Comparison of ENCODE assay signal across 19 cellular contexts in the genomic region with DNA sequence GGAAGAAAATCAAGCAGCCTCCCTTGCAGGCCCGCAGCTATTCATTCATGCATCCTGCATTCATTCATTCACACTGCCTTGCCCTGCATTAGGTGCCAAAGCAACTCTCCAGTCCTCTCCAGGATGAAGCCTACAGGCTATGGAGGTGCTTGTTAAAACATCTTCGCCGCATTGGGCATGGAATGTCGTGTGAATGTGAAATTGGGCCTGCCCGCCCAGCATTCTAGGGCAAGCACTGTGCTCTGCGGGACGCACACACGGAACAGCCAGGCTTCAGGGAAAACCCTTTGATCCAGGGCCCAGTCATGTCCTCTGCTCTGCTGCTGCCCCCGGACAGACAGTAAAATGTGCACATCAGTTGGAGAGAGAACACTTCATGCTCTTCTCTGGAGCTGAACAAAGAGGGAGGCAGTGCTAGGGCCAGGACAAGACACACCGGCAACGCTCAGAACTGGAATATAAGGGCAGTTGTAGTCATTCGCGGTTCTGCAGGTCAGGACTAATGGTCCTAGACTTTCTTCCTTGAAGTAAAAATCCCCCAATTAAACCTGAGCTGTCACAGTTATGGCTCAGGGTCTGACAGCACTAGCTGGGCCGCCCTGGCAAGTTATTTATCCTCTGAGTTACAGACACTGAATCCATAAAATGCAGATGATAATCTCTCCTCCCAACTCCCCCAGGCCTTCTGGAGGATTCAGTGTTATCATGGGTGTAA.
DNase-seq lines count a peak whose midpoint lies in the region; ATAC-seq, FAIRE-seq and TF ChIP-seq lines count a peak whose summit lies in the region.
"Had no signal": no experiment of that assay in that cellular context is flagged by ENCODE, and none has a peak within 500 bp of the region (broad histone marks: within the 10 kb centered on the region; RNA-seq: fewer than 3 reads in every experiment).

No MANE protein-coding gene starts in this region.

- no peaks in the 10 kb centered on the region for H3K9me2 ChIP-seq in SK-N-SH

- no peak overlapping the region for H4K5ac ChIP-seq in H1 (ENCODE audit: insufficient read length, low read depth, low read length)

- H3K4me3 ChIP-seq in SK-N-SH (ENCODE audit: low read depth in 2 of 2, low read length in 1 of 2) (no peak overlapping the region), H1 (ENCODE audit: extremely low read depth in 1 of 4, insufficient read depth in 2 of 4, low read depth in 3 of 4, low read length in 4 of 4) (no peak overlapping the region)
- H3K4me3 ChIP-seq: GM23248, MG63 had no signal

- no peak overlapping the region for H2BK5ac ChIP-seq in H1 (ENCODE audit: low read depth, low read length)

- H3K4me3 Mint-ChIP-seq in nephron progenitor cell, result no peak overlapping the region
- H3K4me3 Mint-ChIP-seq: CD8-positive, alpha-beta memory T cell had no signal

- H3K4me2 ChIP-seq in SK-N-SH (no peak overlapping the region), H1 (ENCODE audit: insufficient read depth in 1 of 2, low read depth in 2 of 2, low read length in 2 of 2) (no peak overlapping the region)
- H3K4me2 ChIP-seq: KMS-11 had no signal

- H3K27ac Mint-ChIP-seq in nephron progenitor cell, result peak overlapping the region; percentile 90

- H4K20me1 ChIP-seq in SK-N-SH (ENCODE audit: insufficient read depth), result no peaks in the 10 kb centered on the region
- no peaks in the 10 kb centered on the region for H4K20me1 ChIP-seq in H1 (replicated peaks in 1 of 2; ENCODE audit: control insufficient read depth in 1 of 2, insufficient read depth in 2 of 2, low read length in 2 of 2)

- H2BK20ac ChIP-seq in H1 (ENCODE audit: low read length), result no peak overlapping the region

- H2AK5ac ChIP-seq in H1 (ENCODE audit: low read depth, low read length), result peak overlapping the region; percentile 77; the same call in 1 of the 2 replicates

- H3K9ac ChIP-seq in SK-N-SH (no peak overlapping the region), H1 (replicated peaks in 1 of 4; ENCODE audit: extremely low read depth in 1 of 4, low read depth in 3 of 4, low read length in 3 of 4) (peak overlapping the region in 1 of 4 experiments; percentile 1; a peak in 1 of 7 replicates)
- H3K9ac ChIP-seq: GM23248, KMS-11 had no signal

- no peaks in the 10 kb centered on the region for H3K36me3 Mint-ChIP-seq in nephron progenitor cell (ENCODE audit: low read depth)
- H3K36me3 Mint-ChIP-seq: CD8-positive, alpha-beta memory T cell had no signal

- POLR2A ChIA-PET in SK-N-SH (lab: Yijun Ruan, JAX), result no interaction called here
- POLR2A ChIA-PET in H1 (lab: Charles Lee; ENCODE audit: partially characterized antibody), result no interaction called here

- TF ChIP-seq RAD21 in SK-N-SH (IDR thresholded peaks at IDR 0.05; ENCODE audit: low read length), result no peak
- TF ChIP-seq RAD21 in H1 (IDR thresholded peaks at IDR 0.05 in 1 of 2, conservative IDR thresholded peaks at IDR 0.05 in 1 of 2; ENCODE audit: low read depth in 2 of 2, low read length in 2 of 2), result no peak

- H3K9me3 ChIP-seq in SK-N-SH (no peaks in the 10 kb centered on the region), H1 (ENCODE audit: insufficient read depth in 2 of 2, low read depth in 1 of 2, low read length in 1 of 2) (no peaks in the 10 kb centered on the region)
- H3K9me3 ChIP-seq: MG63 had no signal

- H3K36me3 ChIP-seq in SK-N-SH (replicated peaks in 1 of 2; ENCODE audit: control insufficient read depth in 1 of 2, insufficient read depth in 2 of 2, low read length in 1 of 2) (no peaks in the 10 kb centered on the region), H1 (ENCODE audit: control insufficient read depth in 2 of 4, insufficient read depth in 4 of 4, low read length in 3 of 4) (no peaks in the 10 kb centered on the region)

- TF ChIP-seq POLR2A in H1 (IDR thresholded peaks at IDR 0.05; ENCODE audit: control extremely low read depth in 1 of 2, low read depth in 2 of 2, low read length in 2 of 2), result no peak

- H3K4ac ChIP-seq in H1 (replicated peaks; ENCODE audit: insufficient read length, low read depth, low read length), result no peak overlapping the region

- no peaks in the 10 kb centered on the region for H3K9me3 Mint-ChIP-seq in nephron progenitor cell
- H3K9me3 Mint-ChIP-seq: CD8-positive, alpha-beta memory T cell had no signal

- peaks cover 0 to 65% of the 10 kb centered on the region in 2 experiments; a peak in 1 of 4 replicates for H3K4me1 ChIP-seq in SK-N-SH (ENCODE audit: control insufficient read depth in 1 of 2, insufficient read depth in 2 of 2, low read depth in 1 of 2, low read length in 1 of 2)
- H3K4me1 ChIP-seq in H1 (replicated peaks in 1 of 4; ENCODE audit: control insufficient read depth in 3 of 4, insufficient read depth in 4 of 4, low read length in 3 of 4), result peaks cover 14 to 35% (median 20%) of the 10 kb centered on the region in 4 experiments

- H3K14ac ChIP-seq in H1 (ENCODE audit: insufficient read length), result no peak overlapping the region

- H3K79me2 ChIP-seq in SK-N-SH (ENCODE audit: insufficient read depth) (no peaks in the 10 kb centered on the region), H1 (ENCODE audit: control insufficient read depth in 1 of 2, insufficient read depth in 2 of 2, low read length in 2 of 2) (no peaks in the 10 kb centered on the region)

- TF ChIP-seq EP300 in SK-N-SH (IDR thresholded peaks at IDR 0.05; ENCODE audit: borderline replicate concordance in 1 of 2, low read depth in 1 of 2, low read length in 1 of 2) (no peak), H1 (IDR thresholded peaks at IDR 0.05; ENCODE audit: borderline replicate concordance in 1 of 2, low read depth in 2 of 2, low read length in 2 of 2) (no peak)

- WGBS in SK-N-SH (ENCODE audit: low lambda C conversion rate), result 47% methylated on average over 10 of the region's 14 CpGs
- 89% methylated on average over 14 of the region's 14 CpGs; no CpG with 5 or more reads in 1 of the 2 experiments for whole genome bisulfite sequencing in H1 (ENCODE audit: extremely low coverage in 1 of 2, insufficient coverage in 1 of 2, insufficient read length in 1 of 2, insufficient replicate concordance in 2 of 2, low coverage in 1 of 2, low lambda C conversion rate in 2 of 2, missing lambda C conversion rate in 1 of 2), 2 experiments

- ATAC-seq in SK-N-SH treated with all-trans-retinoic acid at 6 μM for 48 hours, result no peak
- ATAC-seq in HG03095 (IDR thresholded peaks at IDR 0.05; ENCODE audit: unreplicated experiment), result no peak
- ATAC-seq: Panc1 had no signal

- no peak overlapping the region for H2BK12ac ChIP-seq in H1 (ENCODE audit: low read depth, low read length)

- H3K23me2 ChIP-seq in H1 (ENCODE audit: low read depth, low read length), result no peaks in the 10 kb centered on the region

- H3K56ac ChIP-seq in H1 (replicated peaks; ENCODE audit: insufficient read length, low read depth, low read length), result no peak overlapping the region

- no peaks in the 10 kb centered on the region for H3F3A ChIP-seq in SK-N-SH (replicated peaks; ENCODE audit: insufficient read depth)

- CTCF ChIA-PET in SK-N-SH (lab: Yijun Ruan, JAX) (interaction anchor here (0.7 to 1.7 kb wide), 6 partner anchors 10 to 144 kb away, joined by 3 to 5 read pairs (median 4); no protein-coding TSS in a partner anchor), H1 (lab: Charles Lee; ENCODE audit: partially characterized antibody) (interaction anchor here (1.1 to 3.3 kb wide), 3 partner anchors 10 to 126 kb away, joined by 3 to 15 read pairs (median 3); no protein-coding TSS in a partner anchor)

- H4K91ac ChIP-seq in H1 (replicated peaks; ENCODE audit: insufficient read length, low read length), result no peak overlapping the region

- no peak overlapping the region; the same call in 1 of the 2 replicates for H3K18ac ChIP-seq in H1 (ENCODE audit: extremely low read depth, low read length)

- H3K27me3 ChIP-seq in SK-N-SH (ENCODE audit: insufficient read depth) (no peaks in the 10 kb centered on the region), H1 (replicated peaks in 1 of 4; ENCODE audit: control insufficient read depth in 3 of 4, extremely low read depth in 1 of 4, insufficient read depth in 3 of 4, low read length in 3 of 4) (no peaks in the 10 kb centered on the region)
- H3K27me3 ChIP-seq: MG63 had no signal

- no peak overlapping the region for H4K8ac ChIP-seq in H1 (ENCODE audit: extremely low read depth, insufficient read depth, low read length)

- peak; percentile 57 for DNase-seq in SK-N-SH
- peak in 1 of 2 experiments; percentile 38 for DNase-seq in H1 (ENCODE audit: low read depth in 1 of 2, low spot score in 2 of 2)
- no peak for DNase-seq in nephron progenitor cell
- DNase-seq in stimulated activated CD8-positive, alpha-beta memory T cell treated with anti-CD3 and anti-CD28 coated beads, Interleukin-4, amount 100 ng/mL, for 48 hours, result peak; percentile 10
- DNase-seq in NCI-H2081 (lab: John Stamatoyannopoulos, UW), result no peak
- no peak for DNase-seq in epidermal melanocyte (ENCODE audit: insufficient read length, low spot score)
- DNase-seq: CD8-positive, alpha-beta memory T cell; GF-D8; GM23248; MG63; NCI-H1092 treated with DMSO at 0.1 percent for 48 hours; NCI-H187 treated with DMSO at 0.1 percent for 48 hours; NCI-H2171; NCI-H82 had no signal

- H2BK15ac ChIP-seq in H1 (ENCODE audit: low read length), result no peak overlapping the region

- H3K23ac ChIP-seq in H1 (ENCODE audit: insufficient read length), result no peak overlapping the region

- FAIRE-seq in H1 (lab: Jason Lieb, UNC), result no peak

- H2AFZ ChIP-seq in SK-N-SH (ENCODE audit: low read depth) (no peak overlapping the region), H1 (ENCODE audit: low read length) (no peak overlapping the region)
- H2AFZ ChIP-seq: GM23248 had no signal

- no peak for TF ChIP-seq CTCF in SK-N-SH (IDR thresholded peaks at IDR 0.05)
- TF ChIP-seq CTCF in H1 (IDR thresholded peaks at IDR 0.05; ENCODE audit: control extremely low read depth in 1 of 3, insufficient read depth in 1 of 3, low read depth in 1 of 3, low read length in 3 of 3), result no peak
- TF ChIP-seq CTCF in nephron progenitor cell (IDR thresholded peaks at IDR 0.05), result no peak

- H3K79me1 ChIP-seq in H1 (ENCODE audit: low read depth, low read length), result no peaks in the 10 kb centered on the region; the same call in 1 of the 2 replicates

- H3K27ac ChIP-seq in SK-N-SH (ENCODE audit: low read depth in 2 of 2, low read length in 1 of 2), result peak overlapping the region in 1 of 2 experiments; percentile 82; a peak in 2 of 4 replicates
- H3K27ac ChIP-seq in H1 (ENCODE audit: low read depth, low read length), result no peak overlapping the region
- H3K27ac ChIP-seq: 22Rv1, GM23248, KMS-11 had no signal

- H3K27me3 Mint-ChIP-seq in nephron progenitor cell (ENCODE audit: low read depth, poor library complexity), result no peaks in the 10 kb centered on the region

- H3K4me1 Mint-ChIP-seq in nephron progenitor cell, result peaks cover 83% of the 10 kb centered on the region
- H3K4me1 Mint-ChIP-seq: CD8-positive, alpha-beta memory T cell had no signal

- H2BK120ac ChIP-seq in H1 (replicated peaks; ENCODE audit: low read depth, low read length), result no peak overlapping the region

Comparison
In these comparisons a context has a peak if more than half of its experiments do, and no peak if none do; other contexts are left out.
1. DNase-seq: peak in SK-N-SH (single experiment) and stimulated activated CD8-positive, alpha-beta memory T cell treated with anti-CD3 and anti-CD28 coated beads, Interleukin-4, amount 100 ng/mL, for 48 hours (single experiment); none in nephron progenitor cell (single experiment), NCI-H2081 (0 of 2) and epidermal melanocyte (single experiment).